Comparison of ENCODE assay signal across 8 cellular contexts in the genomic region with DNA sequence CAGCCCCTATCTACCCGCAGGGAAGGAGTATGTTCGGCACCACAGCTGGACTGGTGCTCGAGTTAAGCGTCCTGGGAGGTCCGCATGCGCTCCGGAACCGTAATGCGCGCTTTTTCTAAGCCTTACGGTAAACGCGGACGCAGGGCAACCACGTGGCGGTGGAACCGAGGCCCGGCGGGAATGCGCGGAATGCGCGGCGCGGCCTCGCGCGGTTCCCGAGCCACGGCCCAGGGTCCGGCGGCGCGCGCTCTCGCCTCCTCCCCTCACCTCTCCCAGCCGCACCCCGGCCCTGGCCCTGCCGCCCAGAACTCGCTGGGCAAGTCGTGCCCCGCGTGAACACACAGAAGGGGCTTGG. TPM values are rescaled to one million over a fixed set of nuclear protein-coding genes. Genes with fewer than 3 reads are reported as not detected.
DNase-seq lines count a peak whose midpoint lies in the region; TF ChIP-seq lines count a peak whose summit lies in the region.

No MANE protein-coding gene starts in this region.

- in situ Hi-C loops in SK-MEL-5 (cut with HindIII; ENCODE audit: low pct_unique_long_range_greater_than_20kb, low sequenced_read_pairs): no loop called here
- in situ Hi-C loops in GM13976 (cut with MboI; ENCODE audit: low sequenced_read_pairs, unreplicated experiment): loop anchor here (25.0 kb wide), 1 partner anchor 349 kb away; a partner anchor contains a TSS

- H3K4me1 ChIP-seq in neural progenitor cell: peaks cover 23% of the 10 kb centered on the region

- no peaks in the 10 kb centered on the region for H3K9me3 Mint-ChIP-seq in neural progenitor cell

- DNase-seq in ELF-1 (ENCODE audit: low read depth, low spot score): peak; percentile 94
- peak; percentile 91 for DNase-seq in SK-MEL-5 (ENCODE audit: low read depth, low spot score)
- DNase-seq in foreskin melanocyte: peak; percentile 90
- DNase-seq in neural progenitor cell (ENCODE audit: low spot score): peak; percentile 93
- no peak for DNase-seq in GM13976 (ENCODE audit: low spot score)
- no peak for DNase-seq in NCI-H1105 treated with DMSO at 0.1 percent for 48 hours (lab: John Stamatoyannopoulos, UW)
- no peak for DNase-seq in activated CD8-positive, alpha-beta memory T cell treated with anti-CD3 and anti-CD28 coated beads, Interleukin-2, amount 50 U/mL, for 48 hours
- DNase-seq in NAMALWA (ENCODE audit: low spot score): no peak

- peaks cover 28% of the 10 kb centered on the region for H3K27me3 ChIP-seq in neural progenitor cell

- no peaks in the 10 kb centered on the region for H3K36me3 ChIP-seq in neural progenitor cell

- no peaks in the 10 kb centered on the region for H3K9me3 ChIP-seq in neural progenitor cell (ENCODE audit: low read depth)

- peak overlapping the region; percentile 94 for H3K4me3 ChIP-seq in neural progenitor cell

- no peak overlapping the region for H3K9ac ChIP-seq in neural progenitor cell

- H3K4me2 ChIP-seq in neural progenitor cell: peak overlapping the region; percentile 88

- H3K27ac Mint-ChIP-seq in neural progenitor cell: no peak overlapping the region

- H3K27ac ChIP-seq in neural progenitor cell: no peak overlapping the region

- TF ChIP-seq CTCF in neural progenitor cell (IDR thresholded peaks at IDR 0.05) (no peak), GM13976 (IDR thresholded peaks at IDR 0.05; ENCODE audit: borderline replicate concordance, control extremely low read depth, extremely low read depth, insufficient read depth, missing control alignments) (no peak)

- H3K36me3 Mint-ChIP-seq in neural progenitor cell: no peaks in the 10 kb centered on the region

- peaks cover 4% of the 10 kb centered on the region for H4K20me1 ChIP-seq in neural progenitor cell (ENCODE audit: low read depth)

- H3K79me2 ChIP-seq in neural progenitor cell (ENCODE audit: low read depth): peaks cover 4% of the 10 kb centered on the region

- peak overlapping the region; percentile 96 for H2AFZ ChIP-seq in neural progenitor cell (replicated peaks)

- H3K4me1 Mint-ChIP-seq in neural progenitor cell: peaks cover 35% of the 10 kb centered on the region

- peak overlapping the region; percentile 83 for H3K4me3 Mint-ChIP-seq in neural progenitor cell

- H3F3A ChIP-seq in neural progenitor cell (ENCODE audit: low read depth): peaks cover 22% of the 10 kb centered on the region

- peaks cover 8% of the 10 kb centered on the region for H3K27me3 Mint-ChIP-seq in neural progenitor cell (ENCODE audit: insufficient read depth, low read depth)

RNA-seq across cellular contexts. Expression of a gene that starts 4.5 kb away (rescaled TPM):
- total RNA-seq in SK-MEL-5 (2014; rRNA removed; shearing (Covaris generic)): 111 and 118 TPM in 2 replicates
- polyA plus RNA-seq in SK-MEL-5 (2015; cell fraction: cytosol; rRNA removed): 146 and 173 TPM in 2 replicates
- polyA plus RNA-seq in SK-MEL-5 (2015; cell fraction: nucleus; rRNA removed): 62.1 and 108 TPM in 2 replicates
- total RNA-seq in neural progenitor cell (ENCODE audit: low replicate concordance): 85.0 and 94.0 TPM in 2 replicates

RNA-seq across cellular contexts. Expression of a gene that starts 38.7 kb away (rescaled TPM):
- 39.9 and 46.7 TPM in 2 replicates for total RNA-seq in SK-MEL-5 (2014; rRNA removed; shearing (Covaris generic))
- polyA plus RNA-seq in SK-MEL-5 (2015; cell fraction: cytosol; rRNA removed): 41.8 and 42.8 TPM in 2 replicates
- polyA plus RNA-seq in SK-MEL-5 (2015; cell fraction: nucleus; rRNA removed): 143 and 149 TPM in 2 replicates
- 11.9 and 21.6 TPM in 2 replicates for total RNA-seq in neural progenitor cell (ENCODE audit: low replicate concordance)

Comparison
In these comparisons a context has a peak if more than half of its experiments do, and no peak if none do; other contexts are left out.
1. DNase-seq: peak in ELF-1 (single experiment), SK-MEL-5 (single experiment), foreskin melanocyte (single experiment) and neural progenitor cell (single experiment); none in GM13976 (single experiment), NCI-H1105 treated with DMSO at 0.1 percent for 48 hours (single experiment), activated CD8-positive, alpha-beta memory T cell treated with anti-CD3 and anti-CD28 coated beads, Interleukin-2, amount 50 U/mL, for 48 hours (single experiment) and NAMALWA (single experiment).